Comparison of ENCODE assay signal across 9 cellular contexts in the genomic region with DNA sequence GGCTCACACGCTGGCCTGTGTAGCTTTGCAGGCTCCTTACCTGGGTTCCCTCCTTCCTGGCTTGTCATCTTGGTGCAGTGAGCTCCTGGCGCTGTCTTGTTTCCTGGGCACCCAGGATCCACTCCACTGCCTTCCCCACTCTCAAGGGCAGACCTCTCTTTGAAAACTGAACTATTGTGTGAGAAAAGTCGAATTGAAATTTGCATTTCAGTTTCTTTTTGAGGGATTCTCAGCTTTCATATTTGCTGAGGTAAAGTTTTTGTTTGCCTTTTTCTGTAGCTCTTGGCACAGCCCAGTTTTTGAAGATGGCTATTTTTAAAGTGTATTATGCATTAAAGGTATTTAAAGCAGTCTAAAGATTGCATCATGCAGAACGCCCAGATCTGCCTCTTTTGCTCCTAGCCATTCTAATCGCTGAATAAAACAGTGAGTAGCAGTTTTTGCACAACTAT.
DNase-seq lines count a peak whose midpoint lies in the region; ATAC-seq lines count a peak whose summit lies in the region.
"Had no signal": no experiment of that assay in that cellular context is flagged by ENCODE, and none has a peak within 500 bp of the region (broad histone marks: within the 10 kb centered on the region; RNA-seq: fewer than 3 reads in every experiment).

No MANE protein-coding gene starts in this region.

- CTCF ChIA-PET in activated CD4-positive, alpha-beta memory T cell treated with anti-CD3 and anti-CD28 coated beads, Interleukin-2, amount 10 ng/mL, durations not matched to agents 7 days and 5 days (lab: Charles Lee) = interaction anchor here (0.5 kb wide), 1 partner anchor 35 kb away, joined by 4 read pairs; no protein-coding TSS in a partner anchor
- CTCF ChIA-PET in activated CD4-positive, alpha-beta memory T cell treated with anti-CD3 and anti-CD28 coated beads for 36 hours (lab: Charles Lee) = interaction anchor here (1.3 kb wide), 1 partner anchor 276 kb away, joined by 3 read pairs; no protein-coding TSS in a partner anchor
- CTCF ChIA-PET in T-cell (lab: Charles Lee) = interaction anchor here (0.6 to 0.9 kb wide), 3 partner anchors 11 to 306 kb away, joined by 4 to 6 read pairs (median 4); no protein-coding TSS in a partner anchor

- H3K4me3 Mint-ChIP-seq in activated CD4-positive, alpha-beta memory T cell treated with anti-CD3 and anti-CD28 coated beads, Interleukin-2, amount 10 ng/mL, durations not matched to agents 7 days and 5 days = no peak overlapping the region
- H3K4me3 Mint-ChIP-seq in activated CD4-positive, alpha-beta memory T cell treated with anti-CD3 and anti-CD28 coated beads for 36 hours = no peak overlapping the region
- H3K4me3 Mint-ChIP-seq in memory B cell (no peak overlapping the region), T-cell (no peak overlapping the region)

- H3K27me3 Mint-ChIP-seq in activated CD4-positive, alpha-beta memory T cell treated with anti-CD3 and anti-CD28 coated beads, Interleukin-2, amount 10 ng/mL, durations not matched to agents 7 days and 5 days = no peaks in the 10 kb centered on the region
- H3K27me3 Mint-ChIP-seq in activated CD4-positive, alpha-beta memory T cell treated with anti-CD3 and anti-CD28 coated beads for 36 hours = no peaks in the 10 kb centered on the region
- H3K27me3 Mint-ChIP-seq in memory B cell = no peaks in the 10 kb centered on the region
- H3K27me3 Mint-ChIP-seq in T-cell = no peaks in the 10 kb centered on the region

- POLR2A ChIA-PET in activated CD4-positive, alpha-beta memory T cell treated with anti-CD3 and anti-CD28 coated beads, Interleukin-2, amount 10 ng/mL, durations not matched to agents 7 days and 5 days (lab: Charles Lee) = interaction anchor here (1.4 kb wide), 1 partner anchor 185 kb away, joined by 3 read pairs; no protein-coding TSS in a partner anchor
- POLR2A ChIA-PET in activated CD4-positive, alpha-beta memory T cell treated with anti-CD3 and anti-CD28 coated beads for 36 hours (lab: Charles Lee) = no interaction called here
- POLR2A ChIA-PET in T-cell (lab: Charles Lee) = interaction anchor here in 1 of 2 donors (0.6 kb wide), 1 partner anchor 1878 kb away, joined by 7 read pairs; no protein-coding TSS in a partner anchor

- no peak for DNase-seq in activated CD4-positive, alpha-beta memory T cell treated with anti-CD3 and anti-CD28 coated beads, Interleukin-2, amount 10 ng/mL, durations not matched to agents 7 days and 5 days
- no peak for DNase-seq in activated CD4-positive, alpha-beta memory T cell treated with anti-CD3 and anti-CD28 coated beads for 36 hours
- no peak for DNase-seq in memory B cell (ENCODE audit: low spot score in 2 of 2)
- no peak for DNase-seq in NCI-H1436 treated with DMSO at 0.1 percent for 48 hours (lab: John Stamatoyannopoulos, UW)
- no peak for DNase-seq in cortex of kidney (lab: John Stamatoyannopoulos, UW)
- no peak for DNase-seq in T-cell
- DNase-seq: SW 1271 had no signal

- H3K9me3 Mint-ChIP-seq in activated CD4-positive, alpha-beta memory T cell treated with anti-CD3 and anti-CD28 coated beads, Interleukin-2, amount 10 ng/mL, durations not matched to agents 7 days and 5 days = no peaks in the 10 kb centered on the region
- H3K9me3 Mint-ChIP-seq in activated CD4-positive, alpha-beta memory T cell treated with anti-CD3 and anti-CD28 coated beads for 36 hours = no peaks in the 10 kb centered on the region
- H3K9me3 Mint-ChIP-seq in memory B cell (no peaks in the 10 kb centered on the region), T-cell (no peaks in the 10 kb centered on the region)

- ATAC-seq in GM21717 (IDR thresholded peaks at IDR 0.05; ENCODE audit: unreplicated experiment) = peak; percentile 71
- ATAC-seq in HG03520 (IDR thresholded peaks at IDR 0.05; ENCODE audit: unreplicated experiment) = peak; percentile 64
- no peak for ATAC-seq in memory B cell (ENCODE audit: low read depth)
- ATAC-seq in T-cell (replicated peaks in 1 of 4) = no peak

- H3K4me1 Mint-ChIP-seq in activated CD4-positive, alpha-beta memory T cell treated with anti-CD3 and anti-CD28 coated beads, Interleukin-2, amount 10 ng/mL, durations not matched to agents 7 days and 5 days = peaks cover 39% of the 10 kb centered on the region
- H3K4me1 Mint-ChIP-seq in activated CD4-positive, alpha-beta memory T cell treated with anti-CD3 and anti-CD28 coated beads for 36 hours (ENCODE audit: low read depth) = peaks cover 4% of the 10 kb centered on the region
- H3K4me1 Mint-ChIP-seq in memory B cell (peaks cover 21% of the 10 kb centered on the region), T-cell (peaks cover 17 to 27% (median 18%) of the 10 kb centered on the region in 3 donors)

- H3K36me3 Mint-ChIP-seq in activated CD4-positive, alpha-beta memory T cell treated with anti-CD3 and anti-CD28 coated beads, Interleukin-2, amount 10 ng/mL, durations not matched to agents 7 days and 5 days (ENCODE audit: low read depth) = peaks cover 33% of the 10 kb centered on the region
- H3K36me3 Mint-ChIP-seq in activated CD4-positive, alpha-beta memory T cell treated with anti-CD3 and anti-CD28 coated beads for 36 hours = peaks cover 31% of the 10 kb centered on the region
- H3K36me3 Mint-ChIP-seq in memory B cell (peaks cover 34% of the 10 kb centered on the region), T-cell (peaks cover 60% of the 10 kb centered on the region)

- peak overlapping the region; percentile 27 for H3K27ac Mint-ChIP-seq in activated CD4-positive, alpha-beta memory T cell treated with anti-CD3 and anti-CD28 coated beads, Interleukin-2, amount 10 ng/mL, durations not matched to agents 7 days and 5 days
- no peak overlapping the region for H3K27ac Mint-ChIP-seq in activated CD4-positive, alpha-beta memory T cell treated with anti-CD3 and anti-CD28 coated beads for 36 hours
- peak overlapping the region; percentile 49 for H3K27ac Mint-ChIP-seq in memory B cell
- H3K27ac Mint-ChIP-seq in T-cell = peak overlapping the region in 1 of 2 donors; percentile 22

- intact Hi-C loops in activated CD4-positive, alpha-beta memory T cell treated with anti-CD3 and anti-CD28 coated beads for 36 hours (cut with micrococcal nuclease) = no loop called here

Comparison
In these comparisons a context has a peak if more than half of its experiments do, and no peak if none do; other contexts are left out.
1. ATAC-seq: peak in GM21717 (single experiment) and HG03520 (single experiment); none in memory B cell (single experiment) and T-cell (0 of 4).